In the genomic region with DNA sequence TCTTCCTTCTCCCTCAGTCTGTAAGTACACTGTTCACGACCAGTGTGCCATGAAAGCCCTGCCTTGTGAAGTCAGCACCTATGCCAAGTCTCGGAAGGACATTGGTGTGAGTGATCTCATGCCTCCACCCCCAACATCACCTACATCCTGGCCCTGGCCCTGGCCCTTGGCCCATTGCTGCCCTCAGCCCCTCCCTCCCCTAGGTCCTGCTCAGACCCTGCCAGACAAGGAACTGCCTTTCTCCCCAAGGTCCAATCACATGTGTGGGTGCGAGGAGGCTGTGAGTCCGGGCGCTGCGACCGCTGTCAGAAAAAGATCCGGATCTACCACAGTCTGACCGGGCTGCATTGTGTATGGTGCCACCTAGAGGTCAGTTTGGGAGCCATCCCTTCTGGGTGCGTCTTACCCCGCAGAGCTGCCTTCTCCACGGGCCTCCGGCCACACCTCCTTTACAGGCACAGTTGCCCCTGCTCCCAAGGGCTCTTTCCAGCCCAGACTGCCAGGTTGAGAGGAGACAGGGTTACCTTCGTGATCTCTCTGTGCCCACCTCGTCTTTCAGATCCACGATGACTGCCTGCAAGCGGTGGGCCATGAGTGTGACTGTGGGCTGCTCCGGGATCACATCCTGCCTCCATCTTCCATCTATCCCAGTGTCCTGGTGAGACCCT, we compare ENCODE assay signal across 9 cellular contexts. TPM values are rescaled to one million over a fixed set of nuclear protein-coding genes. Genes with fewer than 3 reads are reported as not detected.
A peak's percentile ranks its signal among the peaks of the same experiment; 100 is the strongest.
DNase-seq lines count a peak whose midpoint lies in the region; ATAC-seq lines count a peak whose summit lies in the region.
"Had no signal": no experiment of that assay in that cellular context is flagged by ENCODE, and none has a peak within 500 bp of the region (broad histone marks: within the 10 kb centered on the region; RNA-seq: fewer than 3 reads in every experiment).

No MANE protein-coding gene starts in this region.

- H3K4me1 ChIP-seq in CD4-positive, alpha-beta memory T cell (ENCODE audit: insufficient read depth, low read length) = peaks cover 66% of the 10 kb centered on the region

- H3K27ac Mint-ChIP-seq in CD4-positive, alpha-beta memory T cell = peak overlapping the region; percentile 82 to 96 (median 92)
- H3K27ac Mint-ChIP-seq: dendritic cell treated with granulocyte-macrophage colony-stimulating factor and Interleukin-4, amounts not matched to agents 40 ng/mL and 50 ng/mL, for 4 days had no signal

- H3K36me3 Mint-ChIP-seq in CD4-positive, alpha-beta memory T cell = peaks cover 93 to 94% of the 10 kb centered on the region in 2 donors

- CTCF ChIA-PET in CD4-positive, alpha-beta memory T cell (lab: Charles Lee; ENCODE audit: partially characterized antibody) = interaction anchor here (0.5 to 7.5 kb wide), 30 partner anchors 9 to 211 kb away, joined by 3 to 107 read pairs (median 5); a partner anchor contains a TSS

- H3K36me3 ChIP-seq in CD4-positive, alpha-beta memory T cell (ENCODE audit: insufficient read depth, low read length) = peaks cover 90% of the 10 kb centered on the region

- H3K9me3 ChIP-seq in CD4-positive, alpha-beta memory T cell (ENCODE audit: control insufficient read depth in 1 of 2, low read length in 2 of 2) = no peaks in the 10 kb centered on the region

- H3K4me1 Mint-ChIP-seq in CD4-positive, alpha-beta memory T cell = peaks cover 56 to 89% (median 66%) of the 10 kb centered on the region in 4 donors

- peak overlapping the region in 1 of 2 donors; percentile 4 for H3K4me3 ChIP-seq in CD4-positive, alpha-beta memory T cell (ENCODE audit: low read length in 2 of 2)

- peak overlapping the region; percentile 48 for H3K27ac ChIP-seq in CD4-positive, alpha-beta memory T cell (ENCODE audit: low read depth, low read length)

- H3K27me3 ChIP-seq in CD4-positive, alpha-beta memory T cell (ENCODE audit: insufficient read depth, low read length) = no peaks in the 10 kb centered on the region

- no peaks in the 10 kb centered on the region for H3K9me3 Mint-ChIP-seq in CD4-positive, alpha-beta memory T cell
- H3K9me3 Mint-ChIP-seq: dendritic cell treated with granulocyte-macrophage colony-stimulating factor and Interleukin-4, amounts not matched to agents 40 ng/mL and 50 ng/mL, for 4 days had no signal

- POLR2A ChIA-PET in CD4-positive, alpha-beta memory T cell (lab: Charles Lee; ENCODE audit: partially characterized antibody) = interaction anchor here (1.0 to 47.8 kb wide), 13 partner anchors 3 to 210 kb away, joined by 3 to 1214 read pairs (median 6); a partner anchor contains a TSS

- H3K27me3 Mint-ChIP-seq in CD4-positive, alpha-beta memory T cell = no peaks in the 10 kb centered on the region
- H3K27me3 Mint-ChIP-seq: dendritic cell treated with granulocyte-macrophage colony-stimulating factor and Interleukin-4, amounts not matched to agents 40 ng/mL and 50 ng/mL, for 4 days had no signal

- H3K4me3 Mint-ChIP-seq in CD4-positive, alpha-beta memory T cell = peak overlapping the region in 7 of 8 donors; percentile 32 to 76 (median 62)
- H3K4me3 Mint-ChIP-seq: dendritic cell treated with granulocyte-macrophage colony-stimulating factor and Interleukin-4, amounts not matched to agents 40 ng/mL and 50 ng/mL, for 4 days had no signal

- peak; percentile 83 to 86 (median 84) for DNase-seq in CD4-positive, alpha-beta memory T cell
- DNase-seq in NCI-H69 (lab: John Stamatoyannopoulos, UW) = peak; percentile 89
- DNase-seq in activated CD4-positive, alpha-beta T cell treated with anti-CD3 and anti-CD28 coated beads, Interleukin-2, amount 50 U/mL, for 4 hours = peak; percentile 80 to 81
- peak; percentile 94 for DNase-seq in ecto neural progenitor cell (ENCODE audit: low spot score)
- DNase-seq in lung microvascular endothelial cell (ENCODE audit: low read depth in 2 of 2) = peak; percentile 86 to 93
- DNase-seq in stimulated activated CD8-positive, alpha-beta memory T cell treated with anti-CD3 and anti-CD28 coated beads, Interleukin-12 subunit alpha, Interleukin-12 subunit beta, amount 100 ng/mL, for 4 hours (ENCODE audit: low read depth) = peak; percentile 56

- ATAC-seq in GM19397 (IDR thresholded peaks at IDR 0.05; ENCODE audit: unreplicated experiment) (peak; percentile 89), HG03521 (IDR thresholded peaks at IDR 0.05; ENCODE audit: unreplicated experiment) (peak; percentile 95)

- intact Hi-C loops in CD4-positive, alpha-beta memory T cell (cut with micrococcal nuclease) = loop anchor here (1.0 kb wide), 4 partner anchors 10 to 202 kb away; a partner anchor contains a TSS

RNA-seq across cellular contexts. Expression of a gene that starts 9.2 kb away (rescaled TPM):
- total RNA-seq in CD4-positive, alpha-beta memory T cell = 1,000 to 10,000 TPM; 1,301 to 1,410 TPM
- polyA plus RNA-seq in CD4-positive, alpha-beta memory T cell = 100 to 1,000 TPM; 195 to 493 TPM
- 9.5 and 12.9 TPM in 2 replicates for total RNA-seq in lung microvascular endothelial cell

RNA-seq across cellular contexts. Expression of a gene that starts 12.5 kb away (rescaled TPM):
- 10 to 100 TPM; 35.7 to 39.3 TPM for total RNA-seq in CD4-positive, alpha-beta memory T cell
- 10 to 100 TPM; 75.1 to 86.9 TPM for polyA plus RNA-seq in CD4-positive, alpha-beta memory T cell
- 25.1 and 26.8 TPM in 2 replicates for total RNA-seq in lung microvascular endothelial cell

RNA-seq across cellular contexts. Expression of a gene that starts 25.6 kb away (rescaled TPM):
- not detected for total RNA-seq in CD4-positive, alpha-beta memory T cell
- polyA plus RNA-seq in CD4-positive, alpha-beta memory T cell = not detected
- total RNA-seq in lung microvascular endothelial cell = 0.20 and 0.22 TPM in 2 replicates

RNA-seq across cellular contexts. Expression of a gene that starts 26.4 kb away (rescaled TPM):
- 10 to 100 TPM; 17.5 to 21.5 TPM for total RNA-seq in CD4-positive, alpha-beta memory T cell
- 1 to 10 TPM; 4.7 to 5.7 TPM for polyA plus RNA-seq in CD4-positive, alpha-beta memory T cell
- total RNA-seq in lung microvascular endothelial cell = 18.1 and 20.8 TPM in 2 replicates

RNA-seq across cellular contexts. Expression of a gene that starts 33.7 kb away (rescaled TPM):
- 100 to 1,000 TPM; 106 to 112 TPM for total RNA-seq in CD4-positive, alpha-beta memory T cell
- polyA plus RNA-seq in CD4-positive, alpha-beta memory T cell = 10 to 100 TPM; 67.5 to 80.8 TPM
- total RNA-seq in lung microvascular endothelial cell = 25.3 and 32.5 TPM in 2 replicates

Comparison
In these comparisons a context has a peak if more than half of its experiments do, and no peak if none do; other contexts are left out.
1. RNA of a gene that starts 9.2 kb away (total RNA-seq): 1,301 to 1,410 TPM in CD4-positive, alpha-beta memory T cell; 9.5 to 12.9 TPM in lung microvascular endothelial cell; every median in the first group is over 10 times any median in the second.
2. Peak in every context shown above with its lines, with median percentiles within 50 percentile points of each other: DNase-seq.